In genomic region chr17:63773272-63774140, GRCh38 we compare ENCODE assay signal across 1 cellular context.
TF ChIP-seq lines count a peak whose summit lies in the region.

Gene CCDC47 (minus strand): TSS chr17:63773597. CDS start chr17:63766175, 7,422 bp downstream.

TF ChIP-seq in K562, 482 proteins besides CTCF, POLR2A, EP300 and RAD21 (continued from another document):
- no peak for TF ChIP-seq ZNF518B (CRISPR knock-in tag; IDR thresholded peaks at IDR 0.05)
- TF ChIP-seq ZBTB5 (IDR thresholded peaks at IDR 0.05), result no peak
- TF ChIP-seq MECOM (CRISPR knock-in tag; IDR thresholded peaks at IDR 0.05), result no peak
- peak; percentile 93 for TF ChIP-seq TBP (optimal IDR thresholded peaks at IDR 0.05; ENCODE audit: low read depth, low read length)
- TF ChIP-seq AFF1 (IDR thresholded peaks at IDR 0.05; ENCODE audit: low read depth in 1 of 2, partially characterized antibody in 2 of 2), result peak in 1 of 2 experiments; percentile 91
- TF ChIP-seq RBM39 (optimal IDR thresholded peaks at IDR 0.05; ENCODE audit: low read depth, low read length), result no peak
- no peak for TF ChIP-seq ZNF146 (CRISPR knock-in tag; IDR thresholded peaks at IDR 0.05; ENCODE audit: unreplicated experiment)
- peak; percentile 73; the same call in 1 of the 2 replicates for TF ChIP-seq ZBTB7A (IDR thresholded peaks at IDR 0.05; ENCODE audit: borderline replicate concordance, control insufficient read depth, low read depth, low read length)
- no peak for TF ChIP-seq SMAD2 (IDR thresholded peaks at IDR 0.05; ENCODE audit: low read depth, low read length)
- TF ChIP-seq ZNF75A (CRISPR knock-in tag; IDR thresholded peaks at IDR 0.05), result no peak
- no peak for TF ChIP-seq ZNF696 (CRISPR knock-in tag; conservative IDR thresholded peaks at IDR 0.05)
- TF ChIP-seq HOXB6 (CRISPR knock-in tag; IDR thresholded peaks at IDR 0.05; ENCODE audit: borderline replicate concordance), result no peak
- no peak for TF ChIP-seq BRF2 (IDR thresholded peaks at IDR 0.05; ENCODE audit: borderline replicate concordance, insufficient read depth, insufficient read length)
- TF ChIP-seq EGR1 (conservative IDR thresholded peaks at IDR 0.05), result peak; percentile 84
- no peak for TF ChIP-seq ZNF134 (CRISPR knock-in tag; conservative IDR thresholded peaks at IDR 0.05)
- no peak; the same call in 1 of the 2 replicates for TF ChIP-seq THRAP3 (IDR thresholded peaks at IDR 0.05; ENCODE audit: borderline replicate concordance)
- TF ChIP-seq L3MBTL2 (IDR thresholded peaks at IDR 0.05), result peak; percentile 86; the same call in 1 of the 2 replicates
- no peak for TF ChIP-seq ZFP30 (CRISPR knock-in tag; IDR thresholded peaks at IDR 0.05; ENCODE audit: borderline replicate concordance)
- no peak for TF ChIP-seq EZH2 (IDR thresholded peaks at IDR 0.05; ENCODE audit: borderline replicate concordance, low read depth, low read length)
- TF ChIP-seq JUNB (CRISPR knock-in tag; conservative IDR thresholded peaks at IDR 0.05), result no peak
- no peak for TF ChIP-seq RBM25 (IDR thresholded peaks at IDR 0.05; ENCODE audit: low read depth, low read length, severe bottlenecking)
